In the genomic region with DNA sequence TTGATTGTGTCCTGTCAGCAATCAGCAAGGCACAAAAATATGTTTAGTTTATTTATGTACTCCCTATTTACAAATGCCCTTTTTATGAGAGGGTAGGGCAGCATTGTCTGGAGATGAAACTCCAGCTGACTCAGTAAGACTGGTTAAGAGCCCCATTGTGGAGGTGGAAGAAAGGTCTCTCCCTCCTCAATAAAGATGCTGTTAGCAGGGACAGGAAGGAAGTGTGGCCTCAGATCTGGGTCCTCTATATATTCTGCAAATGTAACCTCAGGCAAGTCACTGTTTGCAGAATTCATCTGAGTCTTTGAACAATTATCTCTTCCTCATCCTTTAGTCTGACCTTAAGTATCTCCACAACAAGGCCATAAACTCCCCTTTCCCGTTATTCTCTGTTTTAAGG, we compare ENCODE assay signal across 21 cellular contexts. TPM values are rescaled to one million over a fixed set of nuclear protein-coding genes. Genes with fewer than 3 reads are reported as not detected.
DNase-seq lines count a peak whose midpoint lies in the region; ATAC-seq, FAIRE-seq and TF ChIP-seq lines count a peak whose summit lies in the region.
"Had no signal": no experiment of that assay in that cellular context is flagged by ENCODE, and none has a peak within 500 bp of the region (broad histone marks: within the 10 kb centered on the region; RNA-seq: fewer than 3 reads in every experiment).

No MANE protein-coding gene starts in this region.

- no peaks in the 10 kb centered on the region for H4K20me1 ChIP-seq in PC-3 (ENCODE audit: low read length)

- WGBS in A549 (ENCODE audit: missing lambda C conversion rate): 74% methylated on average over 1 of the region's 1 CpG
- 92 to 93% methylated on average over 1 of the region's 1 CpG for WGBS in aorta, 2 donors

- peak overlapping the region; percentile 4 to 91 (median 66) for H3K27ac Mint-ChIP-seq in CD8-positive, alpha-beta memory T cell
- peak overlapping the region; percentile 69 for H3K27ac Mint-ChIP-seq in activated naive CD8-positive, alpha-beta T cell treated with anti-CD3 and anti-CD28 coated beads, Interleukin-2, amount 10 ng/mL, durations not matched to agents 7 days and 5 days

- CTCF ChIA-PET in A549 (lab: Yijun Ruan, JAX): interaction anchor here (1.3 kb wide), 1 partner anchor 28 kb away, joined by 4 read pairs; no protein-coding TSS in a partner anchor
- CTCF ChIA-PET in CD8-positive, alpha-beta memory T cell (lab: Charles Lee): interaction anchor here (0.8 kb wide), 1 partner anchor 9 kb away, joined by 4 read pairs; no protein-coding TSS in a partner anchor
- CTCF ChIA-PET in PC-3 (lab: Charles Lee): no interaction called here

- no peak overlapping the region for H3K9ac ChIP-seq in PC-3 (ENCODE audit: low read length)
- H3K9ac ChIP-seq: SK-N-SH had no signal

- peaks cover 13 to 19% (median 18%) of the 10 kb centered on the region in 3 donors for H3K4me1 Mint-ChIP-seq in CD8-positive, alpha-beta memory T cell
- peaks cover 20% of the 10 kb centered on the region for H3K4me1 Mint-ChIP-seq in activated naive CD8-positive, alpha-beta T cell treated with anti-CD3 and anti-CD28 coated beads, Interleukin-2, amount 10 ng/mL, durations not matched to agents 7 days and 5 days

- H3K4me3 ChIP-seq in A549: no peak overlapping the region
- H3K4me3 ChIP-seq in CD8-positive, alpha-beta memory T cell (ENCODE audit: low read length): no peak overlapping the region
- no peak overlapping the region for H3K4me3 ChIP-seq in PC-3 (ENCODE audit: low read length)
- H3K4me3 ChIP-seq in aorta (ENCODE audit: low read length in 2 of 2): no peak overlapping the region
- H3K4me3 ChIP-seq: cardiac muscle cell, PC-9 had no signal

- no peak for FAIRE-seq in A549 (lab: Jason Lieb, UNC)

- no peak overlapping the region for H2AFZ ChIP-seq in PC-3 (ENCODE audit: low read length)
- H2AFZ ChIP-seq: PC-9 had no signal

- H3K4me3 Mint-ChIP-seq in CD8-positive, alpha-beta memory T cell: peak overlapping the region in 1 of 7 donors; percentile 24
- peak overlapping the region; percentile 39 for H3K4me3 Mint-ChIP-seq in activated naive CD8-positive, alpha-beta T cell treated with anti-CD3 and anti-CD28 coated beads, Interleukin-2, amount 10 ng/mL, durations not matched to agents 7 days and 5 days

- H3K79me2 ChIP-seq in PC-3 (ENCODE audit: low read length): no peaks in the 10 kb centered on the region

- no peaks in the 10 kb centered on the region for H3K27me3 ChIP-seq in CD8-positive, alpha-beta memory T cell (ENCODE audit: insufficient read depth, low read length, poor library complexity, severe bottlenecking)
- no peaks in the 10 kb centered on the region for H3K27me3 ChIP-seq in PC-3 (ENCODE audit: low read length)
- no peaks in the 10 kb centered on the region for H3K27me3 ChIP-seq in aorta (ENCODE audit: control insufficient read depth in 1 of 2, insufficient read depth in 2 of 2, low read length in 1 of 2)
- H3K27me3 ChIP-seq: cardiac muscle cell, neutrophil had no signal

- H3K36me3 Mint-ChIP-seq in CD8-positive, alpha-beta memory T cell: peaks cover 0 to 1% (median 0%) of the 10 kb centered on the region in 3 donors
- no peaks in the 10 kb centered on the region for H3K36me3 Mint-ChIP-seq in activated naive CD8-positive, alpha-beta T cell treated with anti-CD3 and anti-CD28 coated beads, Interleukin-2, amount 10 ng/mL, durations not matched to agents 7 days and 5 days

- ATAC-seq in A549 (no peak), PC-3 (peak; percentile 97), aorta (ENCODE audit: low FRiP score) (no peak)
- ATAC-seq in activated naive CD8-positive, alpha-beta T cell treated with anti-CD3 and anti-CD28 coated beads, Interleukin-2, amount 10 ng/mL, durations not matched to agents 7 days and 5 days (ENCODE audit: low read depth): peak; percentile 88

- no peaks in the 10 kb centered on the region for H3F3A ChIP-seq in PC-3 (ENCODE audit: low read length, unreplicated experiment)

- no peak for DNase-seq in A549 (ENCODE audit: low read depth in 1 of 2, low spot score in 1 of 2)
- peak in 1 of 5 donors; percentile 2 for DNase-seq in CD8-positive, alpha-beta memory T cell
- peak; percentile 50 for DNase-seq in PC-3
- DNase-seq in activated naive CD8-positive, alpha-beta T cell treated with anti-CD3 and anti-CD28 coated beads, Interleukin-2, amount 10 ng/mL, durations not matched to agents 7 days and 5 days: no peak
- no peak for DNase-seq in NCI-H82 treated with DMSO at 0.1 percent for 48 hours (lab: John Stamatoyannopoulos, UW; ENCODE audit: unreplicated experiment)
- no peak for DNase-seq in aorta
- DNase-seq in NCI-H524 treated with DMSO at 0.1 percent for 48 hours (lab: John Stamatoyannopoulos, UW): no peak
- no peak for DNase-seq in inferior parietal cortex (ENCODE audit: extremely low spot score)
- DNase-seq: activated CD8-positive, alpha-beta memory T cell treated with anti-CD3 and anti-CD28 coated beads, Interleukin-2, amount 50 U/mL, for 4 hours; DMS153; effector CD8-positive, alpha-beta T cell; hypothalamus; MV-4-11; NCI-H2081; NCI-H526; PC-9; retina; SK-N-SH; WERI-Rb-1 had no signal

- H3K27ac ChIP-seq in A549: no peak overlapping the region
- H3K27ac ChIP-seq in CD8-positive, alpha-beta memory T cell (ENCODE audit: low read depth, low read length): no peak overlapping the region
- no peak overlapping the region for H3K27ac ChIP-seq in PC-3 (ENCODE audit: low read length)
- H3K27ac ChIP-seq in aorta (ENCODE audit: low read depth in 1 of 2, low read length in 2 of 2): no peak overlapping the region
- H3K27ac ChIP-seq: cardiac muscle cell, neutrophil, PC-9, WERI-Rb-1 had no signal

- TF ChIP-seq CTCF in A549 (IDR thresholded peaks at IDR 0.05) (no peak), PC-3 (conservative IDR thresholded peaks at IDR 0.05; ENCODE audit: low read depth, low read length) (no peak)

- no peak for TF ChIP-seq POLR2A in A549 (IDR thresholded peaks at IDR 0.05; ENCODE audit: low read length)

- no peaks in the 10 kb centered on the region for H3K9me2 ChIP-seq in PC-3 (replicated peaks; ENCODE audit: low read length)
- H3K9me2 ChIP-seq: SK-N-SH had no signal

- TF ChIP-seq RAD21 in A549 (conservative IDR thresholded peaks at IDR 0.05 in 1 of 2, IDR thresholded peaks at IDR 0.05 in 1 of 2): no peak

- intact Hi-C loops in PC-3 (cut with micrococcal nuclease): no loop called here
- intact Hi-C loops in aorta (cut with DNase I): no loop called here

- H3K9me3 ChIP-seq in A549: no peaks in the 10 kb centered on the region
- no peaks in the 10 kb centered on the region for H3K9me3 ChIP-seq in CD8-positive, alpha-beta memory T cell (ENCODE audit: low read length)
- no peaks in the 10 kb centered on the region for H3K9me3 ChIP-seq in PC-3 (ENCODE audit: low read length)
- no peaks in the 10 kb centered on the region for H3K9me3 ChIP-seq in aorta (ENCODE audit: control insufficient read depth, low read length)
- H3K9me3 ChIP-seq: neutrophil, SK-N-SH had no signal

- TF ChIP-seq EP300 in A549 (IDR thresholded peaks at IDR 0.05): no peak

- no peaks in the 10 kb centered on the region for H3K9me3 Mint-ChIP-seq in CD8-positive, alpha-beta memory T cell
- no peaks in the 10 kb centered on the region for H3K9me3 Mint-ChIP-seq in activated naive CD8-positive, alpha-beta T cell treated with anti-CD3 and anti-CD28 coated beads, Interleukin-2, amount 10 ng/mL, durations not matched to agents 7 days and 5 days

- POLR2A ChIA-PET in A549 (lab: Yijun Ruan, JAX): no interaction called here
- POLR2A ChIA-PET in CD8-positive, alpha-beta memory T cell (lab: Charles Lee): no interaction called here
- POLR2A ChIA-PET in PC-3 (lab: Charles Lee; ENCODE audit: unreplicated experiment): no interaction called here
- POLR2A ChIA-PET in activated naive CD8-positive, alpha-beta T cell treated with anti-CD3 and anti-CD28 coated beads, Interleukin-2, amount 10 ng/mL, durations not matched to agents 7 days and 5 days (lab: Charles Lee): no interaction called here

- H3K36me3 ChIP-seq in CD8-positive, alpha-beta memory T cell (ENCODE audit: insufficient read depth, low read length): no peaks in the 10 kb centered on the region
- no peaks in the 10 kb centered on the region for H3K36me3 ChIP-seq in PC-3 (ENCODE audit: low read depth, low read length)
- peaks cover 0 to 3% of the 10 kb centered on the region in 2 donors for H3K36me3 ChIP-seq in aorta (ENCODE audit: control insufficient read depth in 1 of 2, insufficient read depth in 2 of 2, low read length in 1 of 2)
- H3K36me3 ChIP-seq: cardiac muscle cell, neutrophil, WERI-Rb-1 had no signal

- no TSS peak for BruUV-seq in PC-3 (replicated peaks; lab: Mats Ljungman, UMichigan)

- H3K4me2 ChIP-seq in A549: no peak overlapping the region
- H3K4me2 ChIP-seq in PC-3 (ENCODE audit: low read length): no peak overlapping the region
- H3K4me2 ChIP-seq: PC-9, SK-N-SH had no signal

- no peaks in the 10 kb centered on the region for H3K27me3 Mint-ChIP-seq in CD8-positive, alpha-beta memory T cell
- H3K27me3 Mint-ChIP-seq in activated naive CD8-positive, alpha-beta T cell treated with anti-CD3 and anti-CD28 coated beads, Interleukin-2, amount 10 ng/mL, durations not matched to agents 7 days and 5 days: peaks cover 2% of the 10 kb centered on the region

- no peaks in the 10 kb centered on the region for H3K4me1 ChIP-seq in A549
- H3K4me1 ChIP-seq in CD8-positive, alpha-beta memory T cell (ENCODE audit: insufficient read depth, low read length): peaks cover 13% of the 10 kb centered on the region
- H3K4me1 ChIP-seq in PC-3 (ENCODE audit: insufficient read depth, low read length): peaks cover 8% of the 10 kb centered on the region
- H3K4me1 ChIP-seq in aorta (ENCODE audit: control insufficient read depth in 1 of 2, insufficient read depth in 2 of 2, low read length in 2 of 2): no peaks in the 10 kb centered on the region

TF ChIP-seq in A549, 52 proteins besides CTCF, POLR2A, EP300 and RAD21:
- TF ChIP-seq FOSB (CRISPR knock-in tag; IDR thresholded peaks at IDR 0.05) (no peak), MAFK (IDR thresholded peaks at IDR 0.05; ENCODE audit: partially characterized antibody) (peak; percentile 28), PHF8 (IDR thresholded peaks at IDR 0.05; ENCODE audit: borderline replicate concordance, low read depth) (no peak)

RNA-seq across cellular contexts. Expression of a gene that starts 48.3 kb away (rescaled TPM):
- 3.4 and 4.1 TPM in 2 replicates for polyA plus RNA-seq in A549 (2011; rRNA removed)
- polyA plus RNA-seq in A549 (2012; cell fraction: cytosol; rRNA removed): 2.1 and 2.6 TPM in 2 replicates
- polyA plus RNA-seq in A549 (2012; cell fraction: nucleus; rRNA removed): 8.0 and 8.1 TPM in 2 replicates
- polyA plus RNA-seq in A549 (2017; fragmentation: RNase III; extraction: RNeasy Plus Mini Kit Qiagen cat#74134 plus additional on column Dnase treatment): 2.0 to 4.6 TPM (median 2.1 TPM) in 3 replicates
- polyA minus RNA-seq in A549 (2011; rRNA and poly(A)+ RNA removed): 3.8 and 5.4 TPM in 2 replicates
- total RNA-seq in CD8-positive, alpha-beta memory T cell: 100 to 1,000 TPM; 316 to 322 TPM
- polyA plus RNA-seq in CD8-positive, alpha-beta memory T cell: 12.1 TPM
- total RNA-seq in PC-3 (2014; rRNA removed): 0.15 and 0.29 TPM in 2 replicates
- 100 to 1,000 TPM in 1 of 2 experiments, 10 to 100 TPM in 1; 97.1 to 102 TPM for total RNA-seq in activated naive CD8-positive, alpha-beta T cell treated with anti-CD3 and anti-CD28 coated beads, Interleukin-2, amount 10 ng/mL, durations not matched to agents 7 days and 5 days
- 10 to 100 TPM; 19.8 to 25.7 TPM for total RNA-seq in aorta
- 10 to 100 TPM; 10.5 to 43.3 TPM for polyA plus RNA-seq in aorta

Comparison
In these comparisons a context has a peak if more than half of its experiments do, and no peak if none do; other contexts are left out.
1. ATAC-seq: peak in PC-3 (single experiment) and activated naive CD8-positive, alpha-beta T cell treated with anti-CD3 and anti-CD28 coated beads, Interleukin-2, amount 10 ng/mL, durations not matched to agents 7 days and 5 days (single experiment); none in A549 (0 of 2) and aorta (single experiment).
2. RNA of a gene that starts 48.3 kb away (total RNA-seq): 316 to 322 TPM in CD8-positive, alpha-beta memory T cell, 97.1 to 102 TPM in activated naive CD8-positive, alpha-beta T cell treated with anti-CD3 and anti-CD28 coated beads, Interleukin-2, amount 10 ng/mL, durations not matched to agents 7 days and 5 days and 19.8 to 25.7 TPM in aorta; 0.15 to 0.29 TPM in PC-3; every median in the first group is over 10 times any median in the second.